18 cellular contexts compared by ENCODE assay signal in genomic region chr11:12808519-12808918, GRCh38.
DNase-seq lines count a peak whose midpoint lies in the region; ATAC-seq and TF ChIP-seq lines count a peak whose summit lies in the region.
"Had no signal": no experiment of that assay in that cellular context is flagged by ENCODE, and none has a peak within 500 bp of the region (broad histone marks: within the 10 kb centered on the region; RNA-seq: fewer than 3 reads in every experiment).

No MANE protein-coding gene starts in this region.

- no peaks in the 10 kb centered on the region for H3K36me3 ChIP-seq in HCT116 (ENCODE audit: control insufficient read depth in 1 of 2, insufficient read depth in 2 of 2, low read length in 2 of 2)
- H3K36me3 ChIP-seq in H7 (replicated peaks; ENCODE audit: control insufficient read depth, insufficient read depth, low read length) = no peaks in the 10 kb centered on the region
- H3K36me3 ChIP-seq in MG63 = peaks cover 9% of the 10 kb centered on the region
- H3K36me3 ChIP-seq: BLaER1, vagina had no signal

- ATAC-seq in HCT116 (no peak), GM18868 (IDR thresholded peaks at IDR 0.05; ENCODE audit: unreplicated experiment) (no peak)
- peak; percentile 61 for ATAC-seq in activated T-helper 17 cell treated with anti-CD3 and anti-CD28 coated beads, Interleukin-2, amount 50 U/mL, for 72 hours (replicated peaks)
- ATAC-seq: activated CD4-positive, CD25-positive, alpha-beta regulatory T cell treated with anti-CD3 and anti-CD28 coated beads, Interleukin-2, amount 50 U/mL, for 24 hours; naive thymus-derived CD4-positive, alpha-beta T cell had no signal

- H3K9me3 ChIP-seq in HCT116 (ENCODE audit: control insufficient read depth in 1 of 2, insufficient read depth in 1 of 2, low read depth in 1 of 2, low read length in 2 of 2) (no peaks in the 10 kb centered on the region), MG63 (no peaks in the 10 kb centered on the region)
- H3K9me3 ChIP-seq: BLaER1, vagina had no signal

- H3K4me1 Mint-ChIP-seq in activated T-helper 17 cell treated with anti-CD3 and anti-CD28 coated beads, Interleukin-2, amount 50 U/mL, for 72 hours = no peaks in the 10 kb centered on the region

- CTCF ChIA-PET in HCT116 (lab: Charles Lee) = no interaction called here

- no peaks in the 10 kb centered on the region for H3K27me3 ChIP-seq in HCT116 (ENCODE audit: insufficient read depth, low read length)
- H3K27me3 ChIP-seq in H7 (ENCODE audit: control insufficient read depth, insufficient read depth, low read length) = no peaks in the 10 kb centered on the region
- H3K27me3 ChIP-seq in MG63 = no peaks in the 10 kb centered on the region
- H3K27me3 ChIP-seq: BLaER1, vagina had no signal

- no peaks in the 10 kb centered on the region for H3K9me3 Mint-ChIP-seq in activated T-helper 17 cell treated with anti-CD3 and anti-CD28 coated beads, Interleukin-2, amount 50 U/mL, for 72 hours

- TF ChIP-seq CTCF in AG10803 (conservative IDR thresholded peaks at IDR 0.05; ENCODE audit: low read length) (no peak), HCT116 (IDR thresholded peaks at IDR 0.05 in 2 of 3, conservative IDR thresholded peaks at IDR 0.05 in 1 of 3; ENCODE audit: borderline replicate concordance in 1 of 3, insufficient read depth in 1 of 3, low read depth in 2 of 3, low read length in 2 of 3) (no peak)

- H3K27ac ChIP-seq in HCT116 (ENCODE audit: low read depth, low read length) = no peak overlapping the region
- H3K27ac ChIP-seq: BLaER1, vagina had no signal

- H3K27ac Mint-ChIP-seq in activated T-helper 17 cell treated with anti-CD3 and anti-CD28 coated beads, Interleukin-2, amount 50 U/mL, for 72 hours = no peak overlapping the region

- POLR2A ChIA-PET in HCT116 (lab: Charles Lee) = no interaction called here

- intact Hi-C loops in HCT116 (cut with micrococcal nuclease) = no loop called here

- peaks cover 94 to 96% of the 10 kb centered on the region in 2 experiments for H3K4me1 ChIP-seq in HCT116 (ENCODE audit: control insufficient read depth in 1 of 2, insufficient read depth in 2 of 2, low read length in 2 of 2)

- RAD21 ChIA-PET in HCT116 (lab: Charles Lee; ENCODE audit: low non-redundant PET in 1 of 2, low total read pairs in 2 of 2, uncharacterized antibody in 2 of 2, unreplicated experiment in 2 of 2) = no interaction called here

- no peaks in the 10 kb centered on the region for H3K9me2 ChIP-seq in HCT116 (ENCODE audit: insufficient read depth)

- H3K4me3 Mint-ChIP-seq in activated T-helper 17 cell treated with anti-CD3 and anti-CD28 coated beads, Interleukin-2, amount 50 U/mL, for 72 hours = no peak overlapping the region

- no peaks in the 10 kb centered on the region for H4K20me1 ChIP-seq in HCT116 (ENCODE audit: insufficient read depth)
- H4K20me1 ChIP-seq: BLaER1 had no signal

- peaks cover 83% of the 10 kb centered on the region for H3K79me2 ChIP-seq in HCT116 (ENCODE audit: insufficient read depth, low read length)

- no peak for TF ChIP-seq POLR2A in HCT116 (IDR thresholded peaks at IDR 0.05; ENCODE audit: borderline replicate concordance, extremely low read depth, insufficient read depth, insufficient read length)

- DNase-seq in AG10803 (ENCODE audit: low read depth) = peak; percentile 58
- DNase-seq in HCT116 (ENCODE audit: low read depth, low spot score) = no peak
- DNase-seq in hepatic stellate cell (ENCODE audit: low spot score) = peak; percentile 41
- no peak for DNase-seq in H7
- no peak for DNase-seq in MG63
- DNase-seq in stimulated activated CD4-positive, alpha-beta T cell treated with anti-CD3 and anti-CD28 coated beads, Interleukin-4, amount 100 ng/mL, for 4 hours = no peak
- DNase-seq: activated T-cell treated with anti-CD3 and anti-CD28 coated beads, Interleukin-2, amount 50 U/mL, for 48 hours; amygdala; naive thymus-derived CD4-positive, alpha-beta T cell; NCI-H1048; NCI-H2171 treated with DMSO at 0.1 percent for 48 hours; stimulated activated CD4-positive, alpha-beta T cell treated with anti-CD3 and anti-CD28 coated beads, Interleukin-4, amount 100 ng/mL, for 24 hours; stimulated activated naive CD4-positive, alpha-beta T cell had no signal

- H3K4me3 ChIP-seq in AG10803 (ENCODE audit: low read length) (no peak overlapping the region), HCT116 (replicated peaks in 1 of 2; ENCODE audit: low read depth in 1 of 2, low read length in 2 of 2) (no peak overlapping the region), H7 (ENCODE audit: insufficient read depth, low read depth, low read length) (no peak overlapping the region), MG63 (no peak overlapping the region)
- H3K4me3 ChIP-seq: BLaER1, vagina had no signal

- TF ChIP-seq RAD21 in HCT116 (IDR thresholded peaks at IDR 0.05; ENCODE audit: low read depth) = no peak

- H3K9ac ChIP-seq in HCT116 (ENCODE audit: low read length) = no peak overlapping the region
- H3K9ac ChIP-seq: BLaER1 had no signal

- peaks cover 41% of the 10 kb centered on the region for H3K27me3 Mint-ChIP-seq in activated T-helper 17 cell treated with anti-CD3 and anti-CD28 coated beads, Interleukin-2, amount 50 U/mL, for 72 hours

- H3K36me3 Mint-ChIP-seq in activated T-helper 17 cell treated with anti-CD3 and anti-CD28 coated beads, Interleukin-2, amount 50 U/mL, for 72 hours (ENCODE audit: low read depth) = no peaks in the 10 kb centered on the region

- no peak overlapping the region for H2AFZ ChIP-seq in HCT116 (ENCODE audit: low read depth, low read length, poor library complexity, severe bottlenecking)

- H3K4me2 ChIP-seq in HCT116 (ENCODE audit: low read length) = peak overlapping the region; percentile 18
- H3K4me2 ChIP-seq: BLaER1 had no signal

- no TSS peak for BruUV-seq in HCT116 (replicated peaks; lab: Mats Ljungman, UMichigan)

TF ChIP-seq in HCT116, 20 proteins besides CTCF, POLR2A, EP300 and RAD21 (continues in another document):
- TF ChIP-seq CBX3 (IDR thresholded peaks at IDR 0.05; ENCODE audit: low read depth) (no peak), REST (IDR thresholded peaks at IDR 0.05; ENCODE audit: low read depth) (no peak), CEBPB (IDR thresholded peaks at IDR 0.05; ENCODE audit: low read depth) (no peak), SRF (IDR thresholded peaks at IDR 0.05; ENCODE audit: low read depth) (no peak), YY1 (IDR thresholded peaks at IDR 0.05; ENCODE audit: extremely low read depth, insufficient replicate concordance, low read depth, low read length) (no peak), ZFX (IDR thresholded peaks at IDR 0.05) (no peak), EGR1 (IDR thresholded peaks at IDR 0.05; ENCODE audit: low read depth) (no peak), FOSL1 (IDR thresholded peaks at IDR 0.05; ENCODE audit: low read depth) (no peak), SP1 (IDR thresholded peaks at IDR 0.05; ENCODE audit: low read depth) (no peak), ATF3 (IDR thresholded peaks at IDR 0.05) (no peak), TCF7L2 (IDR thresholded peaks at IDR 0.05; ENCODE audit: borderline replicate concordance, extremely low read depth, insufficient read depth, insufficient read length) (no peak), ELF1 (IDR thresholded peaks at IDR 0.05; ENCODE audit: borderline replicate concordance, low read depth) (no peak), MAX (IDR thresholded peaks at IDR 0.05) (no peak), ZBTB33 (IDR thresholded peaks at IDR 0.05; ENCODE audit: extremely low read depth, insufficient replicate concordance, low read length) (no peak)

Comparison
In these comparisons a context has a peak if more than half of its experiments do, and no peak if none do; other contexts are left out.
1. DNase-seq: peak in AG10803 (single experiment) and hepatic stellate cell (single experiment); none in HCT116 (single experiment), H7 (single experiment), MG63 (single experiment) and stimulated activated CD4-positive, alpha-beta T cell treated with anti-CD3 and anti-CD28 coated beads, Interleukin-4, amount 100 ng/mL, for 4 hours (0 of 2).